In the genomic region with DNA sequence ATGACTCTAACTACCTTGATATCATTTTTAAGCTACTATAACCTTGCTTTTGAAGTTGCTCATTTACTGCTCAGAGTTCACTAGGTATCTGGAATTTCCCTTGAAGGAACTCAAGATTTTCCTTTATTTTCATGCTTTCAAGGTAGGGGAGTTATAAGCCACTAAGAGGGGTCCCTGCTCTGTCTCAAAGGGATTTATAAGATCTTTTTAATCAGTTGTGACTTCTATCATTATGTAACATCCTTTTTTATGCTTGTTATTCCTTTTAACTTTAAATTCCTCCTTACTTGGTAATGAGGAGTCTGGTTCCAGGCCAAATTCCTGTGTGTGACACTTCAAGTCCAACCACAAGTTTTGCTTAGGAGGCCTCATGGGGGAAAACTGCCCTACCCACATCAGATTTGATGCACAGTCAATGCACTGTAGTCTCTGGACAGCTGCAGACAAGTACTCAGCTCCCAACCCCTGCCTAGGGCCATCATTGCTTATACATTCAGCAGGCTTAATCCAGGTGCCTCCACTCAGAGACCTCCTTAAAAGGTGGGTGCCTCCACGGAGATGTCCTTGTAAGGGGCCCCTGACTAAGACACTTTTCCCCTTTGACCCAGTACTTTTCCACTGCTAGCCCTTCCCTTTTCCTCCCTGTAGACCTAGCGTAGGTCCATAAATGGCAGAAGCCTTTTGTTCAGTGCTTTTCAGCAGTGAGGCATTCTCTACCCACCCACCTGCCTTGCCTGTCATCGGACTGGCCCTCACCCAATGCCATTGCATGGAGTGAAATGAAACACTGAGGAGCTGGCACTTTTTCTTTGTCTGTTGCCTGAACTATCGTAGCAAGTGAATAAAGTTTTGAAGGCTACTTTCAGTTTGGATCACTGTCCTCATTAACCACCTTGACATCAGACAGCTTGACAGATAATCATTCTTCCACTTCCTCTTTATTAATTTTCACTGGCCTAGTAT, we compare ENCODE assay signal across 9 cellular contexts. TPM values are rescaled to one million over a fixed set of nuclear protein-coding genes. Genes with fewer than 3 reads are reported as not detected.
DNase-seq lines count a peak whose midpoint lies in the region; ATAC-seq, FAIRE-seq and TF ChIP-seq lines count a peak whose summit lies in the region.
"Had no signal": no experiment of that assay in that cellular context is flagged by ENCODE, and none has a peak within 500 bp of the region (broad histone marks: within the 10 kb centered on the region; RNA-seq: fewer than 3 reads in every experiment).

No MANE protein-coding gene starts in this region.

- peak; percentile 70 for DNase-seq in AG08396 (ENCODE audit: low spot score)
- DNase-seq in H1 (ENCODE audit: low read depth in 1 of 2, low spot score in 2 of 2), result no peak
- no peak for DNase-seq in NCI-H1417 treated with DMSO at 0.1 percent for 48 hours (lab: John Stamatoyannopoulos, UW)
- DNase-seq in globus pallidus (ENCODE audit: low spot score), result no peak
- DNase-seq in NCI-H2196 treated with DMSO at 0.1 percent for 48 hours (lab: John Stamatoyannopoulos, UW; ENCODE audit: unreplicated experiment), result no peak
- no peak for DNase-seq in middle frontal gyrus (ENCODE audit: extremely low spot score, low spot score)
- DNase-seq: DND-41 had no signal

- H3K79me2 ChIP-seq in H1 (ENCODE audit: control insufficient read depth in 1 of 2, insufficient read depth in 2 of 2, low read length in 2 of 2), result peaks cover 0 to 3% of the 10 kb centered on the region in 2 experiments; a peak in 1 of 4 replicates

- H4K91ac ChIP-seq in H1 (replicated peaks; ENCODE audit: insufficient read length, low read length), result peak overlapping the region; percentile 44

- no peak overlapping the region for H4K5ac ChIP-seq in H1 (ENCODE audit: insufficient read length, low read depth, low read length)

- H2BK15ac ChIP-seq in H1 (ENCODE audit: low read length), result 0 out of 2 replicates have a peak overlapping the region, but pooled peaks have one; percentile 88

- H3K23me2 ChIP-seq in H1 (ENCODE audit: low read depth, low read length), result no peaks in the 10 kb centered on the region

- H3K9ac ChIP-seq in H1 (replicated peaks in 1 of 4; ENCODE audit: extremely low read depth in 1 of 4, low read depth in 3 of 4, low read length in 3 of 4), result no peak overlapping the region

- ATAC-seq in GM19438 (IDR thresholded peaks at IDR 0.05; ENCODE audit: low read depth, unreplicated experiment) (peak; percentile 91), HG03342 (IDR thresholded peaks at IDR 0.05; ENCODE audit: unreplicated experiment) (peak; percentile 85)

- peak overlapping the region; percentile 81 for H2BK5ac ChIP-seq in H1 (ENCODE audit: low read depth, low read length)

- H3K4ac ChIP-seq in H1 (replicated peaks; ENCODE audit: insufficient read length, low read depth, low read length), result peak overlapping the region; percentile 36

- no peaks in the 10 kb centered on the region for H3K27me3 ChIP-seq in H1 (replicated peaks in 1 of 4; ENCODE audit: control insufficient read depth in 3 of 4, extremely low read depth in 1 of 4, insufficient read depth in 3 of 4, low read length in 3 of 4)

- H3K36me3 ChIP-seq in H1 (ENCODE audit: control insufficient read depth in 2 of 4, insufficient read depth in 4 of 4, low read length in 3 of 4), result no peaks in the 10 kb centered on the region

- TF ChIP-seq EP300 in H1 (IDR thresholded peaks at IDR 0.05; ENCODE audit: borderline replicate concordance in 1 of 2, low read depth in 2 of 2, low read length in 2 of 2), result no peak

- no peak overlapping the region for H4K8ac ChIP-seq in H1 (ENCODE audit: extremely low read depth, insufficient read depth, low read length)

- H3K27ac ChIP-seq in H1 (ENCODE audit: low read depth, low read length), result 0 out of 2 replicates have a peak overlapping the region, but pooled peaks have one; percentile 13

- H2BK20ac ChIP-seq in H1 (ENCODE audit: low read length), result 0 out of 2 replicates have a peak overlapping the region, but pooled peaks have one; percentile 7

- no peak overlapping the region for H3K56ac ChIP-seq in H1 (replicated peaks; ENCODE audit: insufficient read length, low read depth, low read length)

- no peak for TF ChIP-seq POLR2A in H1 (IDR thresholded peaks at IDR 0.05; ENCODE audit: control extremely low read depth in 1 of 2, low read depth in 2 of 2, low read length in 2 of 2)

- TF ChIP-seq CTCF in H1 (IDR thresholded peaks at IDR 0.05; ENCODE audit: control extremely low read depth in 1 of 3, insufficient read depth in 1 of 3, low read depth in 1 of 3, low read length in 3 of 3), result no peak

- H2BK12ac ChIP-seq in H1 (ENCODE audit: low read depth, low read length), result peak overlapping the region; percentile 75

- POLR2A ChIA-PET in H1 (lab: Charles Lee; ENCODE audit: partially characterized antibody), result no interaction called here

- peak overlapping the region; percentile 62 for H2BK120ac ChIP-seq in H1 (replicated peaks; ENCODE audit: low read depth, low read length)

- CTCF ChIA-PET in H1 (lab: Charles Lee; ENCODE audit: partially characterized antibody), result interaction anchor here (0.7 kb wide), 2 partner anchors 20 to 687 kb away, joined by 3 read pairs; no protein-coding TSS in a partner anchor

- TF ChIP-seq RAD21 in H1 (IDR thresholded peaks at IDR 0.05 in 1 of 2, conservative IDR thresholded peaks at IDR 0.05 in 1 of 2; ENCODE audit: low read depth in 2 of 2, low read length in 2 of 2), result no peak

- no peak overlapping the region for H3K4me3 ChIP-seq in H1 (ENCODE audit: extremely low read depth in 1 of 4, insufficient read depth in 2 of 4, low read depth in 3 of 4, low read length in 4 of 4)

- H4K20me1 ChIP-seq in H1 (replicated peaks in 1 of 2; ENCODE audit: control insufficient read depth in 1 of 2, insufficient read depth in 2 of 2, low read length in 2 of 2), result no peaks in the 10 kb centered on the region

- H3K4me2 ChIP-seq in H1 (ENCODE audit: insufficient read depth in 1 of 2, low read depth in 2 of 2, low read length in 2 of 2), result peak overlapping the region in 1 of 2 experiments; percentile 52; a peak in 1 of 4 replicates

- 0 out of 2 replicates have a peak overlapping the region, but pooled peaks have one; percentile 2 for H2AFZ ChIP-seq in H1 (ENCODE audit: low read length)

- 0 out of 2 replicates have a peak overlapping the region, but pooled peaks have one; percentile 39 for H2AK5ac ChIP-seq in H1 (ENCODE audit: low read depth, low read length)

- no peak overlapping the region for H3K23ac ChIP-seq in H1 (ENCODE audit: insufficient read length)

- H3K18ac ChIP-seq in H1 (ENCODE audit: extremely low read depth, low read length), result peak overlapping the region; percentile 48; the same call in 1 of the 2 replicates

- H3K4me1 ChIP-seq in H1 (replicated peaks in 1 of 4; ENCODE audit: control insufficient read depth in 3 of 4, insufficient read depth in 4 of 4, low read length in 3 of 4), result peaks cover 2 to 17% (median 9%) of the 10 kb centered on the region in 4 experiments; a peak in 6 of 7 replicates

- H3K9me3 ChIP-seq in H1 (ENCODE audit: insufficient read depth in 2 of 2, low read depth in 1 of 2, low read length in 1 of 2), result 0 out of 4 replicates have a peak, but pooled peaks cover 0 to 4% of the 10 kb centered on the region in 2 experiments

- H3K79me1 ChIP-seq in H1 (ENCODE audit: low read depth, low read length), result no peaks in the 10 kb centered on the region

- 76% methylated on average over 4 of the region's 4 CpGs; no CpG with 5 or more reads in 1 of the 2 experiments for WGBS in H1 (ENCODE audit: extremely low coverage in 1 of 2, insufficient coverage in 1 of 2, insufficient read length in 1 of 2, insufficient replicate concordance in 2 of 2, low coverage in 1 of 2, low lambda C conversion rate in 2 of 2, missing lambda C conversion rate in 1 of 2), 2 experiments

- no peak overlapping the region for H3K14ac ChIP-seq in H1 (ENCODE audit: insufficient read length)

- FAIRE-seq in H1 (lab: Jason Lieb, UNC), result no peak

TF ChIP-seq in H1, 55 proteins besides CTCF, POLR2A, EP300 and RAD21:
- TF ChIP-seq, protein P1, sequence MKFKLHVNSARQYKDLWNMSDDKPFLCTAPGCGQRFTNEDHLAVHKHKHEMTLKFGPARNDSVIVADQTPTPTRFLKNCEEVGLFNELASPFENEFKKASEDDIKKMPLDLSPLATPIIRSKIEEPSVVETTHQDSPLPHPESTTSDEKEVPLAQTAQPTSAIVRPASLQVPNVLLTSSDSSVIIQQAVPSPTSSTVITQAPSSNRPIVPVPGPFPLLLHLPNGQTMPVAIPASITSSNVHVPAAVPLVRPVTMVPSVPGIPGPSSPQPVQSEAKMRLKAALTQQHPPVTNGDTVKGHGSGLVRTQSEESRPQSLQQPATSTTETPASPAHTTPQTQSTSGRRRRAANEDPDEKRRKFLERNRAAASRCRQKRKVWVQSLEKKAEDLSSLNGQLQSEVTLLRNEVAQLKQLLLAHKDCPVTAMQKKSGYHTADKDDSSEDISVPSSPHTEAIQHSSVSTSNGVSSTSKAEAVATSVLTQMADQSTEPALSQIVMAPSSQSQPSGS (IDR thresholded peaks at IDR 0.05; ENCODE audit: low read length), result no peak

RNA-seq across cellular contexts. Expression of a gene that starts 23.9 kb away (rescaled TPM):
- 35.2 and 38.7 TPM in 2 replicates for total RNA-seq in H1 (2021; fragmentation: NEBNext Ultra II Directional; extraction: Animal tissue kit (Norgen Biotek cat#: 25700))
- polyA plus RNA-seq in H1 (2011; rRNA removed), result 12.5 and 23.3 TPM in 2 replicates
- polyA plus RNA-seq in H1 (2011; cell fraction: cytosol; rRNA removed), result 23.4 TPM
- 23.4 TPM for polyA plus RNA-seq in H1 (2011; cell fraction: nucleus; rRNA removed)
- 22.0 to 39.8 TPM (median 30.2 TPM) in 4 replicates for polyA plus RNA-seq in H1 (2012, experiment 1 of 2)
- 1.9 TPM for polyA plus RNA-seq in H1 (2012, experiment 2 of 2)
- polyA plus RNA-seq in H1 (2013, experiment 1 of 2), result 26.2 TPM
- 23.8 TPM for polyA plus RNA-seq in H1 (2013, experiment 2 of 2)
- 26.1 and 34.4 TPM in 2 replicates for polyA minus RNA-seq in H1 (2011; rRNA and poly(A)+ RNA removed)
- 16.1 TPM for polyA minus RNA-seq in H1 (2011; cell fraction: cytosol; rRNA and poly(A)+ RNA removed)
- 39.3 TPM for polyA minus RNA-seq in H1 (2011; cell fraction: nucleus; rRNA and poly(A)+ RNA removed)
